35 cellular contexts compared by ENCODE assay signal in genomic region chr5:9841516-9841915, GRCh38.
"Had no signal": no experiment of that assay in that cellular context is flagged by ENCODE, and none has a peak within 500 bp of the region (broad histone marks: within the 10 kb centered on the region; RNA-seq: fewer than 3 reads in every experiment).

No MANE protein-coding gene starts in this region.

- H3K27me3 ChIP-seq: MG63 had no signal

- DNase-seq: Karpas-422, Kasumi-1, MG63, MM.1S, MV-4-11, NCI-H1048, NCI-H1092, NCI-H1092 treated with DMSO at 0.1 percent for 48 hours, NCI-H1105, NCI-H1105 treated with DMSO at 0.1 percent for 48 hours, NCI-H1417, NCI-H1417 treated with DMSO at 0.1 percent for 48 hours, NCI-H1436 treated with DMSO at 0.1 percent for 48 hours, NCI-H146, NCI-H1694, NCI-H1694 treated with DMSO at 0.1 percent for 48 hours, NCI-H187, NCI-H187 treated with DMSO at 0.1 percent for 48 hours, NCI-H1930, NCI-H2029, NCI-H2029 treated with DMSO at 0.1 percent for 48 hours, NCI-H2081, NCI-H2081 treated with DMSO at 0.1 percent for 48 hours, NCI-H2107, NCI-H2171, NCI-H2171 treated with DMSO at 0.1 percent for 48 hours, NCI-H2227 treated with DMSO at 0.1 percent for 48 hours, NCI-H226, NCI-H345, NCI-H446, NCI-H446 treated with DMSO at 0.1 percent for 48 hours, NCI-H510A, NCI-H510A treated with DMSO at 0.1 percent for 48 hours, NCI-H524, NCI-H524 treated with DMSO at 0.1 percent for 48 hours had no signal

- H3K36me3 ChIP-seq: MG63 had no signal

- H3K4me3 ChIP-seq: MG63 had no signal
